9 cellular contexts compared by ENCODE assay signal in the genomic region with DNA sequence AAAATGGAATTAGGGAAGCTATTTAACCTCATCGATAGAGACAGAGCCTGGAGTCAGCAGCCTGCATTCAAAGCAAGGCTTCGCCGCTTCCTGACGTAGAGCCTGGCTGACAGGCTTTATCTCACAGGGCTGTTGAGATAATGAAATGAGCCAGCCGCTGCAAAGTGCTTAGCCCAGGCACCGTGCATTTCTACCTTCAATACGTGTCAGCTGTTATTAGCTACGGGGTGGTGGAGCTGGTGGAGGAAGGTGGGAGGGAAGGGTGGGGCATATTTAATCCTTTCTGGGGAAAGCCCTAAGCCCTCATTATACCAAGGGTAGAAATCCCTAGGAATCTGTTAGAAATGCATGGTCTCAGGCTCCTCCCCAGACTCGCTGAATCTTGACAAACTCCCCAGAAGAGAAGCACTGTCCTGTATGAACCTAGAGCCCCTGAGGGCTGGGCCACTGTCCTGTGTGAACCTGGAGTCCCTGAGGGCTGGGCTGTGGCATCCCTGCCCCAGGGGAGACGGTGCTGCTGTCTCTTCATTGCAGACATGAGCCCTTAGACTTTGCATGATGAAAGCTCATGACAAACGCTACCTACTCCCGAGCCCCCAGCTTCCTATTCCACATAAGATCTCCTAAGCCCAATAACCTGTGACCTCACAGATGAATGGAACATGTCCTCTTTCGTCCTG.
DNase-seq lines count a peak whose midpoint lies in the region; ATAC-seq and TF ChIP-seq lines count a peak whose summit lies in the region.
"Had no signal": no experiment of that assay in that cellular context is flagged by ENCODE, and none has a peak within 500 bp of the region (broad histone marks: within the 10 kb centered on the region; RNA-seq: fewer than 3 reads in every experiment).

No MANE protein-coding gene starts in this region.

- peaks cover 9% of the 10 kb centered on the region for H3K9me3 Mint-ChIP-seq in stimulated activated memory B cell treated with anti-CD40 and anti-IgM and Interleukin-4, amounts not matched to agents 10 μg/mL and 1 μg/mL and 100 μg/mL, for 72 hours
- H3K9me3 Mint-ChIP-seq in progenitor cell of endocrine pancreas (ENCODE audit: low read depth): peaks cover 10% of the 10 kb centered on the region

- H3K27me3 Mint-ChIP-seq in stimulated activated memory B cell treated with anti-CD40 and anti-IgM and Interleukin-4, amounts not matched to agents 10 μg/mL and 1 μg/mL and 100 μg/mL, for 72 hours: no peaks in the 10 kb centered on the region
- H3K27me3 Mint-ChIP-seq in progenitor cell of endocrine pancreas: peaks cover 22% of the 10 kb centered on the region

- peaks cover 6% of the 10 kb centered on the region for H3K36me3 Mint-ChIP-seq in stimulated activated memory B cell treated with anti-CD40 and anti-IgM and Interleukin-4, amounts not matched to agents 10 μg/mL and 1 μg/mL and 100 μg/mL, for 72 hours
- H3K36me3 Mint-ChIP-seq in progenitor cell of endocrine pancreas (ENCODE audit: insufficient read depth): no peaks in the 10 kb centered on the region

- intact Hi-C loops in left cardiac atrium (cut with DNase I): no loop called here

- ATAC-seq in GM21367 (IDR thresholded peaks at IDR 0.05; ENCODE audit: unreplicated experiment): peak; percentile 34
- peak; percentile 88 to 97 for ATAC-seq in left cardiac atrium
- ATAC-seq in stimulated activated memory B cell treated with anti-CD40 and anti-IgM and Interleukin-4, amounts not matched to agents 10 μg/mL and 1 μg/mL and 100 μg/mL, for 72 hours: peak; percentile 65
- no peak for ATAC-seq in GM18519 (IDR thresholded peaks at IDR 0.05; ENCODE audit: low FRiP score, unreplicated experiment)
- no peak for ATAC-seq in HG03139 (IDR thresholded peaks at IDR 0.05; ENCODE audit: unreplicated experiment)

- peak overlapping the region; percentile 44 for H3K4me3 Mint-ChIP-seq in stimulated activated memory B cell treated with anti-CD40 and anti-IgM and Interleukin-4, amounts not matched to agents 10 μg/mL and 1 μg/mL and 100 μg/mL, for 72 hours
- no peak overlapping the region for H3K4me3 Mint-ChIP-seq in progenitor cell of endocrine pancreas (ENCODE audit: low read depth)

- no peak for TF ChIP-seq CTCF in progenitor cell of endocrine pancreas (IDR thresholded peaks at IDR 0.05; ENCODE audit: unreplicated experiment)

- H3K27ac Mint-ChIP-seq in stimulated activated memory B cell treated with anti-CD40 and anti-IgM and Interleukin-4, amounts not matched to agents 10 μg/mL and 1 μg/mL and 100 μg/mL, for 72 hours: peak overlapping the region; percentile 67
- H3K27ac Mint-ChIP-seq in progenitor cell of endocrine pancreas: no peak overlapping the region

- peaks cover 85% of the 10 kb centered on the region for H3K4me1 Mint-ChIP-seq in stimulated activated memory B cell treated with anti-CD40 and anti-IgM and Interleukin-4, amounts not matched to agents 10 μg/mL and 1 μg/mL and 100 μg/mL, for 72 hours
- H3K4me1 Mint-ChIP-seq in progenitor cell of endocrine pancreas (ENCODE audit: low read depth): peaks cover 8% of the 10 kb centered on the region

- peak; percentile 66 to 81 for DNase-seq in NCI-H526 (lab: John Stamatoyannopoulos, UW)
- DNase-seq in left cardiac atrium: peak; percentile 72
- no peak for DNase-seq in progenitor cell of endocrine pancreas (ENCODE audit: low spot score, unreplicated experiment)
- no peak for DNase-seq in activated effector memory CD4-positive, alpha-beta T cell treated with Interleukin-2 at 50 U/mL for 16 hours
- DNase-seq: activated T-cell treated with anti-CD3 and anti-CD28 coated beads, Interleukin-2, amount 50 U/mL, for 1 hour had no signal

Comparison
In these comparisons a context has a peak if more than half of its experiments do, and no peak if none do; other contexts are left out.
1. ATAC-seq: peak in GM21367 (single experiment), left cardiac atrium (2 of 2) and stimulated activated memory B cell treated with anti-CD40 and anti-IgM and Interleukin-4, amounts not matched to agents 10 μg/mL and 1 μg/mL and 100 μg/mL, for 72 hours (single experiment); none in GM18519 (single experiment) and HG03139 (single experiment).
2. DNase-seq: peak in NCI-H526 (2 of 2) and left cardiac atrium (single experiment); none in progenitor cell of endocrine pancreas (single experiment) and activated effector memory CD4-positive, alpha-beta T cell treated with Interleukin-2 at 50 U/mL for 16 hours (single experiment).